14 cellular contexts compared by ENCODE assay signal in the genomic region with DNA sequence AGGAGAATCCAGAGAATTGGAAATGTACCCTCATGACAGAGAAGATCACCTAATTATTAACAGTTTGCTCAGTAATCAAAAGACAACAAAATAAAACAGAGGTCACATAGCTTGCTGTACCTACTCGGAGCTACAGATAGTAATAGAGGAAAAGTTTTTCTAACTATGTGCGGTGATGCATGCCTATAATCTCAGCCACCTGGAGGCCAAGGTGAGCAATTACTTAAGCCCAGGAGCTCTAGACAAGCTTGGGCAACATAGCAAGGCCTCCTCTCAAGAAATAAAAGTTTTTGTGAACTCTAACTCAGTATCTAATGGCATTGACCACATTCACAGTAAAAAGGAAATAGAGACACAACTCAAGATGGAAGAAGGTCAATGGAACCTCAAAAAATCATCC.
DNase-seq lines count a peak whose midpoint lies in the region; ATAC-seq, FAIRE-seq and TF ChIP-seq lines count a peak whose summit lies in the region.
"Had no signal": no experiment of that assay in that cellular context is flagged by ENCODE, and none has a peak within 500 bp of the region (broad histone marks: within the 10 kb centered on the region; RNA-seq: fewer than 3 reads in every experiment).

No MANE protein-coding gene starts in this region.

- H3K4me3 ChIP-seq in bronchial epithelial cell (ENCODE audit: low read depth, low read length) (no peak overlapping the region), stomach smooth muscle (ENCODE audit: low read length in 2 of 2) (no peak overlapping the region), ascending aorta (no peak overlapping the region)
- H3K4me3 ChIP-seq: body of pancreas had no signal

- intact Hi-C loops in ascending aorta (cut with DNase I): loop anchor here (5.0 to 10.0 kb wide), 3 partner anchors 127 to 641 kb away; no protein-coding TSS in a partner anchor

- ATAC-seq in GM18861 (IDR thresholded peaks at IDR 0.05; ENCODE audit: unreplicated experiment): peak; percentile 64
- ATAC-seq: body of pancreas had no signal

- TF ChIP-seq CTCF in bronchial epithelial cell (IDR thresholded peaks at IDR 0.05; ENCODE audit: insufficient read depth, low read length, severe bottlenecking): peak; percentile 28
- TF ChIP-seq CTCF in ascending aorta (IDR thresholded peaks at IDR 0.05): no peak

- TF ChIP-seq EP300 in Ishikawa (IDR thresholded peaks at IDR 0.05; ENCODE audit: borderline replicate concordance): no peak

- H3K4me1 ChIP-seq in stomach smooth muscle (ENCODE audit: control insufficient read depth, insufficient read depth, low read length) (peaks cover 14% of the 10 kb centered on the region), ascending aorta (peaks cover 13 to 22% of the 10 kb centered on the region in 2 donors)

- H3K9me3 ChIP-seq in stomach smooth muscle (ENCODE audit: control insufficient read depth in 2 of 2, low read length in 2 of 2): no peaks in the 10 kb centered on the region
- H3K9me3 ChIP-seq in ascending aorta: no peaks in the 10 kb centered on the region
- H3K9me3 ChIP-seq: body of pancreas had no signal

- peak; percentile 24 for TF ChIP-seq RAD21 in Ishikawa (IDR thresholded peaks at IDR 0.05; ENCODE audit: low read depth)

- H3K27ac ChIP-seq in stomach smooth muscle (ENCODE audit: low read length) (peak overlapping the region; percentile 3), ascending aorta (peak overlapping the region in 1 of 2 donors; percentile 88)
- H3K27ac ChIP-seq: body of pancreas had no signal

- H3K27me3 ChIP-seq in bronchial epithelial cell (ENCODE audit: control insufficient read depth, insufficient read depth, low read length) (no peaks in the 10 kb centered on the region), stomach smooth muscle (ENCODE audit: control insufficient read depth in 1 of 2, insufficient read depth in 2 of 2, low read length in 2 of 2) (no peaks in the 10 kb centered on the region), ascending aorta (no peaks in the 10 kb centered on the region)
- H3K27me3 ChIP-seq: body of pancreas had no signal

- no peak for FAIRE-seq in bronchial epithelial cell (lab: Jason Lieb, UNC)
- FAIRE-seq: kidney had no signal

- DNase-seq in bronchial epithelial cell (ENCODE audit: low read depth) (no peak), A172 (ENCODE audit: low spot score) (no peak), NCI-H2081 treated with DMSO at 0.1 percent for 48 hours (lab: John Stamatoyannopoulos, UW) (no peak), ascending aorta (ENCODE audit: low spot score in 2 of 2) (no peak)
- DNase-seq: activated T-cell treated with anti-CD3 and anti-CD28 coated beads, Interleukin-2, amount 50 U/mL, for 48 hours; body of pancreas; DND-41; kidney; NCI-H1436; stimulated activated CD4-positive, alpha-beta T cell treated with anti-CD3 and anti-CD28 coated beads, Interleukin-4, amount 100 ng/mL, for 1 hour; substantia nigra had no signal

- H3K9ac ChIP-seq in stomach smooth muscle (ENCODE audit: low read length in 2 of 2): no peak overlapping the region

- H3K36me3 ChIP-seq in bronchial epithelial cell (ENCODE audit: control insufficient read depth, insufficient read depth, low read length) (no peaks in the 10 kb centered on the region), stomach smooth muscle (ENCODE audit: control insufficient read depth in 2 of 2, insufficient read depth in 2 of 2, low read length in 2 of 2) (no peaks in the 10 kb centered on the region), ascending aorta (no peaks in the 10 kb centered on the region)

TF ChIP-seq in Ishikawa, 13 proteins besides CTCF, POLR2A, EP300 and RAD21:
- TF ChIP-seq ZBTB7A (IDR thresholded peaks at IDR 0.05; ENCODE audit: low read depth): no peak
- no peak for TF ChIP-seq CREB1 (IDR thresholded peaks at IDR 0.05; ENCODE audit: low read depth)
- TF ChIP-seq, protein P1, sequence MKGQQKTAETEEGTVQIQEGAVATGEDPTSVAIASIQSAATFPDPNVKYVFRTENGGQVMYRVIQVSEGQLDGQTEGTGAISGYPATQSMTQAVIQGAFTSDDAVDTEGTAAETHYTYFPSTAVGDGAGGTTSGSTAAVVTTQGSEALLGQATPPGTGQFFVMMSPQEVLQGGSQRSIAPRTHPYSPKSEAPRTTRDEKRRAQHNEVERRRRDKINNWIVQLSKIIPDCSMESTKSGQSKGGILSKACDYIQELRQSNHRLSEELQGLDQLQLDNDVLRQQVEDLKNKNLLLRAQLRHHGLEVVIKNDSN (IDR thresholded peaks at IDR 0.05): no peak
- TF ChIP-seq YY1 (IDR thresholded peaks at IDR 0.05; ENCODE audit: low read depth): no peak
